ENCODE assay signal across 7 cellular contexts in the genomic region with DNA sequence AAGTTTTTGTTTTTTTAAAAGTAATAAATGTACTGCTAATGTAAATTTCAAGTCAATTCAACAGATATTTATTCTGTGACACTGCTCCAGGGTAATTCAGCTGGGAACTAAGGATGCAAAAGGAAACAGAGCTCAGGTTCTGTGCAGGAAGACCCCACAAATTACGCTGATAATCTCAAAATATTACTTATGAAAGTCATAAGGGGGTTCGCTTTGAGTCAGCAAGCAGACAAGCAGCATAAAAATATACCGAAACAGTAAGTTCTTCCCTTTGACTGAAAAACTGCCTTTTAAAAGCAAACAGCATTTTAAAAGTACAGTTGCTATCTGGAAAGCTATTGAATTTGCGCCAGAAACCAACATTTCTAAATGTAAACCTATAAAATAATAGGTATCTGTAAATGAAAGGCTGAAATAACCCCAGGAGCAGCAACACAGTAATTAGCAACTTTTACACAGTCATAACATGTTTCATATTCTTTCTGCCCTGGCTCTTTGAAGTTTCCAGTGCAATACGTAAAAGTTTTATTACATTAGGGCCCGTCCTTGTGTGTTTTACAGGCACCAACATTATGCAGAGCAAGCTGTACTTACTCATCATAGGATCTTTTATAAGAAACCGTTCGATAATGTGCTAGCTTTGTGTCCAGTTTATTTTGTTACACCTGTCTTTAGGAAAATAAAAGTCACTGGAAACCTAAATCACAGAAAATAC. TPM values are rescaled to one million over a fixed set of nuclear protein-coding genes. Genes with fewer than 3 reads are reported as not detected.
A peak's percentile ranks its signal among the peaks of the same experiment; 100 is the strongest.
DNase-seq lines count a peak whose midpoint lies in the region; ATAC-seq and TF ChIP-seq lines count a peak whose summit lies in the region.
"Not testable (repeated sequence)": the region's sequence is repeated elsewhere in the genome, so short reads cannot be mapped to it uniquely, and the experiment has no call there.

No MANE protein-coding gene starts in this region.

- not testable (repeated sequence) for H4K5ac ChIP-seq in IMR-90 (ENCODE audit: low read depth, low read length)

- not testable (repeated sequence) for H2BK15ac ChIP-seq in IMR-90 (ENCODE audit: low read depth, low read length)

- not testable (repeated sequence) for H2AK5ac ChIP-seq in IMR-90 (ENCODE audit: low read depth, low read length)

- not testable (repeated sequence) for H3K9me1 ChIP-seq in IMR-90 (ENCODE audit: insufficient read depth, low read length)

- H4K8ac ChIP-seq in IMR-90 (ENCODE audit: low read depth in 2 of 2, low read length in 2 of 2), result not testable (repeated sequence)

- DNase-seq in Caco-2; IMR-90; left colon; stimulated activated effector memory CD8-positive, alpha-beta T cell treated with anti-CD3 and anti-CD28 coated beads, Interleukin-12 subunit alpha, Interleukin-12 subunit beta, amount 100 ng/mL, for 72 hours (ENCODE audit: low spot score in 2 of 2): not testable (repeated sequence)

- CTCF ChIA-PET in Caco-2 (lab: Charles Lee); IMR-90 (lab: Yijun Ruan, JAX): not testable (repeated sequence)

- BruUV-seq in Caco-2 (replicated peaks; lab: Mats Ljungman, UMichigan) (TSS peak; percentile 60), IMR-90 (replicated peaks; lab: Mats Ljungman, UMichigan) (TSS peak; percentile 99)

- not testable (repeated sequence) for H2AK9ac ChIP-seq in IMR-90 (replicated peaks; ENCODE audit: low read depth, low read length, poor library complexity)

- H3K27me3 ChIP-seq in Caco-2 (replicated peaks; ENCODE audit: control insufficient read depth, insufficient read depth, low read length); IMR-90 (ENCODE audit: control insufficient read depth, insufficient read depth, low read length): not testable (repeated sequence)

- not testable (repeated sequence) for H3K9me3 ChIP-seq in Caco-2; IMR-90 (ENCODE audit: control insufficient read depth, insufficient read depth, low read length)

- POLR2A ChIA-PET in Caco-2 (lab: Charles Lee); IMR-90 (lab: Charles Lee; ENCODE audit: unreplicated experiment): not testable (repeated sequence)

- H3K27me3 Mint-ChIP-seq in Caco-2 (ENCODE audit: insufficient read depth, unreplicated experiment); activated T-helper 17 cell treated with anti-CD3 and anti-CD28 coated beads, Interleukin-2, amount 50 U/mL, for 72 hours: not testable (repeated sequence)

- H3K56ac ChIP-seq in IMR-90 (ENCODE audit: extremely low read depth, insufficient read depth, low read length), result not testable (repeated sequence)

- dilution Hi-C loops in IMR-90 (cut with HindIII; ENCODE audit: low sequenced_read_pairs, unreplicated experiment), result not testable (repeated sequence)

- not testable (repeated sequence) for H3K36me3 ChIP-seq in Caco-2 (ENCODE audit: control insufficient read depth, insufficient read depth, low read length); IMR-90 (ENCODE audit: control insufficient read depth, insufficient read depth, low read length)

- not testable (repeated sequence) for H3K36me3 Mint-ChIP-seq in Caco-2 (ENCODE audit: insufficient read depth, unreplicated experiment); activated T-helper 17 cell treated with anti-CD3 and anti-CD28 coated beads, Interleukin-2, amount 50 U/mL, for 72 hours (ENCODE audit: low read depth); stimulated activated effector memory CD8-positive, alpha-beta T cell treated with anti-CD3 and anti-CD28 coated beads, Interleukin-12 subunit alpha, Interleukin-12 subunit beta, amount 100 ng/mL, for 72 hours

- H3K4ac ChIP-seq in IMR-90 (ENCODE audit: low read depth, low read length), result not testable (repeated sequence)

- not testable (repeated sequence) for H3K14ac ChIP-seq in IMR-90 (replicated peaks; ENCODE audit: low read depth, low read length)

- not testable (repeated sequence) for H3K9ac ChIP-seq in IMR-90 (ENCODE audit: low read depth, low read length)

- H3K4me1 Mint-ChIP-seq in Caco-2 (ENCODE audit: low read depth, unreplicated experiment); activated T-helper 17 cell treated with anti-CD3 and anti-CD28 coated beads, Interleukin-2, amount 50 U/mL, for 72 hours; stimulated activated effector memory CD8-positive, alpha-beta T cell treated with anti-CD3 and anti-CD28 coated beads, Interleukin-12 subunit alpha, Interleukin-12 subunit beta, amount 100 ng/mL, for 72 hours: not testable (repeated sequence)

- not testable (repeated sequence) for H2BK20ac ChIP-seq in IMR-90 (ENCODE audit: low read depth, low read length)

- peak; percentile 48 for ATAC-seq in GM19351 (IDR thresholded peaks at IDR 0.05; ENCODE audit: unreplicated experiment)
- peak; percentile 39 for ATAC-seq in HG02870 (IDR thresholded peaks at IDR 0.05; ENCODE audit: unreplicated experiment)
- ATAC-seq in IMR-90 (ENCODE audit: low read depth), result not testable (repeated sequence)
- ATAC-seq in activated T-helper 17 cell treated with anti-CD3 and anti-CD28 coated beads, Interleukin-2, amount 50 U/mL, for 72 hours (replicated peaks), result peak; percentile 20
- ATAC-seq in left colon, result peak; percentile 87
- peak; percentile 38 for ATAC-seq in stimulated activated effector memory CD8-positive, alpha-beta T cell treated with anti-CD3 and anti-CD28 coated beads, Interleukin-12 subunit alpha, Interleukin-12 subunit beta, amount 100 ng/mL, for 72 hours

- H3K27ac ChIP-seq in IMR-90 (ENCODE audit: insufficient read depth, low read length), result not testable (repeated sequence)

- TF ChIP-seq CTCF in Caco-2 (IDR thresholded peaks at IDR 0.05; ENCODE audit: insufficient read depth in 1 of 2, low read depth in 1 of 2, low read length in 1 of 2, severe bottlenecking in 1 of 2, unreplicated experiment in 1 of 2); IMR-90 (conservative IDR thresholded peaks at IDR 0.05; ENCODE audit: low read depth, low read length): not testable (repeated sequence)

- in situ Hi-C loops in IMR-90 (cut with MboI; ENCODE audit: low sequenced_read_pairs), result not testable (repeated sequence)

- H3K4me2 ChIP-seq in IMR-90 (ENCODE audit: low read depth, low read length), result not testable (repeated sequence)

- H2BK5ac ChIP-seq in IMR-90 (ENCODE audit: low read depth, low read length, poor library complexity, severe bottlenecking), result not testable (repeated sequence)

- not testable (repeated sequence) for H3K27ac Mint-ChIP-seq in Caco-2 (ENCODE audit: unreplicated experiment); activated T-helper 17 cell treated with anti-CD3 and anti-CD28 coated beads, Interleukin-2, amount 50 U/mL, for 72 hours; stimulated activated effector memory CD8-positive, alpha-beta T cell treated with anti-CD3 and anti-CD28 coated beads, Interleukin-12 subunit alpha, Interleukin-12 subunit beta, amount 100 ng/mL, for 72 hours

- H4K91ac ChIP-seq in IMR-90 (ENCODE audit: insufficient read depth, low read depth, low read length), result not testable (repeated sequence)

- H3K4me3 Mint-ChIP-seq in Caco-2 (ENCODE audit: unreplicated experiment); activated T-helper 17 cell treated with anti-CD3 and anti-CD28 coated beads, Interleukin-2, amount 50 U/mL, for 72 hours; stimulated activated effector memory CD8-positive, alpha-beta T cell treated with anti-CD3 and anti-CD28 coated beads, Interleukin-12 subunit alpha, Interleukin-12 subunit beta, amount 100 ng/mL, for 72 hours: not testable (repeated sequence)

- not testable (repeated sequence) for H2BK120ac ChIP-seq in IMR-90 (ENCODE audit: low read depth, low read length)

- WGBS in IMR-90 (ENCODE audit: extremely low coverage in 2 of 2, insufficient read length in 1 of 2), 2 experiments, result no CpG with 5 or more reads among the region's 8 CpGs

- not testable (repeated sequence) for TF ChIP-seq RAD21 in IMR-90 (IDR thresholded peaks at IDR 0.05; ENCODE audit: low read length)

- H3K23ac ChIP-seq in IMR-90 (ENCODE audit: low read depth, low read length), result not testable (repeated sequence)

- intact Hi-C loops in Caco-2 (cut with micrococcal nuclease; ENCODE audit: unreplicated experiment); IMR-90 (cut with micrococcal nuclease); left colon (cut with DNase I, micrococcal nuclease): not testable (repeated sequence)

- not testable (repeated sequence) for TF ChIP-seq POLR2A in IMR-90 (IDR thresholded peaks at IDR 0.05; ENCODE audit: low read depth, low read length)

- not testable (repeated sequence) for H3K79me1 ChIP-seq in IMR-90 (ENCODE audit: low read depth in 1 of 2, low read length in 2 of 2)

- H3K4me1 ChIP-seq in Caco-2; IMR-90 (ENCODE audit: control insufficient read depth, insufficient read depth, low read length): not testable (repeated sequence)

- H2AFZ ChIP-seq in IMR-90 (replicated peaks; ENCODE audit: low read length, poor library complexity), result not testable (repeated sequence)

- not testable (repeated sequence) for H4K20me1 ChIP-seq in IMR-90 (ENCODE audit: insufficient read depth, low read length)

- not testable (repeated sequence) for H3K9me3 Mint-ChIP-seq in Caco-2 (ENCODE audit: unreplicated experiment); activated T-helper 17 cell treated with anti-CD3 and anti-CD28 coated beads, Interleukin-2, amount 50 U/mL, for 72 hours; stimulated activated effector memory CD8-positive, alpha-beta T cell treated with anti-CD3 and anti-CD28 coated beads, Interleukin-12 subunit alpha, Interleukin-12 subunit beta, amount 100 ng/mL, for 72 hours

- not testable (repeated sequence) for H3K4me3 ChIP-seq in Caco-2 (ENCODE audit: low read depth, low read length); IMR-90 (ENCODE audit: insufficient read depth, low read depth, low read length)

- not testable (repeated sequence) for H3K18ac ChIP-seq in IMR-90 (ENCODE audit: low read depth, low read length)

RNA-seq across cellular contexts. Expression of a gene that starts 31.9 kb away (rescaled TPM):
- total RNA-seq in Caco-2 (2022) (39.4 and 41.3 TPM in 2 replicates), IMR-90 (2012; rRNA removed) (10.6 and 23.3 TPM in 2 replicates), left colon (10 to 100 TPM; 24.9 to 44.8 TPM)
- polyA plus RNA-seq in IMR-90 (2012; rRNA removed), result 5.2 and 6.7 TPM in 2 replicates
- 1.2 TPM in 1 of 2 replicates, not detected in the other for polyA plus RNA-seq in IMR-90 (2012; cell fraction: cytosol; rRNA removed)
- 5.6 and 9.1 TPM in 2 replicates for polyA plus RNA-seq in IMR-90 (2012; cell fraction: nucleus; rRNA removed; ENCODE audit: low replicate concordance)
- total RNA-seq in activated T-helper 17 cell treated with anti-CD3 and anti-CD28 coated beads, Interleukin-2, amount 50 U/mL, for 72 hours, result 10 to 100 TPM; 12.5 to 16.1 TPM
